8 cellular contexts compared by ENCODE assay signal in the genomic region with DNA sequence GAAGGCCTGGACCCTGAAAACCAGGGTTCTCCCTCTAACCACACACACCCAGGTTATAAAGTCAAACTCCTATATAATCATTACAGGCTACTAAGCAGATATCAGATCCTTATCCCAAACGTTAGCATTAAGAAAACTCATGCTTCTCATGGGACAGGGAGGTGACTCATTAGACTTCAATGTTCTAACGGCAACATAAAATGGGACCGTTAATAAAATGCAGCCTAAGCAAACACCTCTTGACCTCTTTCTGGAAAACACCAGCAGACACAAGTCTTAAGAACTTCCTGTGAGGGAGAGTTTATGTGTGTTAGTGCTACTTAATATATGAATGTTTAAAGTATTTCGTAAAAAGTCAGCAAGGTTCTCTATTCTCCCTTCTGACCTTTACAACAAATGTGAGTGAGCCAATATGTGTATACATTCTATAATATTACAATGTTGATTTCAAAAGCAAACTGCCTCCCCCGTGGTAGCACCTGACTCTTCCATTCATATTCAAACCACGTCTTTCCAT. TPM values are rescaled to one million over a fixed set of nuclear protein-coding genes. Genes with fewer than 3 reads are reported as not detected.
DNase-seq lines count a peak whose midpoint lies in the region; ATAC-seq and TF ChIP-seq lines count a peak whose summit lies in the region.

No MANE protein-coding gene starts in this region.

- 29 to 44% (median 37%) methylated on average over 6 of the region's 6 CpGs for WGBS in heart left ventricle, 4 donors

- in situ Hi-C loops in astrocyte of the spinal cord (cut with HindIII; ENCODE audit: low sequenced_read_pairs), result no loop called here

- H3K4me1 Mint-ChIP-seq in memory B cell, result peaks cover 50% of the 10 kb centered on the region

- H3K4me1 ChIP-seq in heart left ventricle (peaks cover 6 to 90% (median 52%) of the 10 kb centered on the region in 12 donors), uterus (peaks cover 8 to 11% of the 10 kb centered on the region in 2 donors)

- TF ChIP-seq CTCF in heart left ventricle (IDR thresholded peaks at IDR 0.05) (no peak), astrocyte of the spinal cord (IDR thresholded peaks at IDR 0.05; ENCODE audit: low read depth, low read length) (no peak), uterus (IDR thresholded peaks at IDR 0.05) (no peak)

- H3K27me3 Mint-ChIP-seq in memory B cell, result no peaks in the 10 kb centered on the region

- H3K27me3 ChIP-seq in heart left ventricle (no peaks in the 10 kb centered on the region), uterus (no peaks in the 10 kb centered on the region)

- H3K4me3 ChIP-seq in heart left ventricle (peak overlapping the region in 5 of 12 donors; percentile 0 to 47 (median 10)), astrocyte of the spinal cord (ENCODE audit: low read depth, low read length) (no peak overlapping the region), uterus (no peak overlapping the region)

- H3K36me3 ChIP-seq in heart left ventricle (no peaks in the 10 kb centered on the region), uterus (no peaks in the 10 kb centered on the region)

- intact Hi-C loops in heart left ventricle (cut with DNase I) (loop anchor here in 5 of 10 donors (5.0 to 10.0 kb wide), 4 partner anchors 34 to 49 kb away; no protein-coding TSS in a partner anchor), cardiac septum (cut with DNase I) (loop anchor here (5.0 kb wide), 1 partner anchor 49 kb away; no protein-coding TSS in a partner anchor), uterus (cut with DNase I; ENCODE audit: low total_unique reads) (no loop called here)

- H3K9me3 ChIP-seq in heart left ventricle (no peaks in the 10 kb centered on the region), uterus (no peaks in the 10 kb centered on the region)

- H3K9me3 Mint-ChIP-seq in memory B cell, result no peaks in the 10 kb centered on the region

- peak in 3 of 4 donors; percentile 26 to 56 (median 38) for ATAC-seq in heart left ventricle
- no peak for ATAC-seq in memory B cell (ENCODE audit: low read depth)
- ATAC-seq in HG02870 (IDR thresholded peaks at IDR 0.05; ENCODE audit: unreplicated experiment), result no peak
- no peak for ATAC-seq in GM21447 (IDR thresholded peaks at IDR 0.05; ENCODE audit: unreplicated experiment)

- DNase-seq in heart left ventricle (no peak), cardiac septum (ENCODE audit: low spot score) (no peak), astrocyte of the spinal cord (ENCODE audit: low read depth, low spot score) (peak; percentile 90), memory B cell (ENCODE audit: low spot score in 2 of 2) (no peak), uterus (no peak)
- DNase-seq in activated effector memory CD4-positive, alpha-beta T cell treated with anti-CD3 and anti-CD28 coated beads, Interleukin-2, amount 50 U/mL, for 16 hours, result no peak

- TF ChIP-seq POLR2A in heart left ventricle (IDR thresholded peaks at IDR 0.05) (no peak), uterus (IDR thresholded peaks at IDR 0.05) (no peak)

- H3K4me3 Mint-ChIP-seq in memory B cell, result peak overlapping the region; percentile 53

- H3K27ac Mint-ChIP-seq in memory B cell, result peak overlapping the region; percentile 92

- peak overlapping the region in 10 of 12 donors; percentile 23 to 90 (median 40) for H3K27ac ChIP-seq in heart left ventricle
- peak overlapping the region; percentile 74 to 93 for H3K27ac ChIP-seq in uterus

- peaks cover 4% of the 10 kb centered on the region for H3K36me3 Mint-ChIP-seq in memory B cell

RNA-seq across cellular contexts. Expression of a gene that starts 31.7 kb away (rescaled TPM):
- 10 to 100 TPM in 6 of 9 donors, 1 to 10 TPM in 3; 6.1 to 21.6 (median 10.9) TPM for total RNA-seq in heart left ventricle
- polyA plus RNA-seq in heart left ventricle, result 10 to 100 TPM in 1 of 2 donors, 1 to 10 TPM in 1; 1.9 to 12.8 TPM
- 9.3 TPM for total RNA-seq in cardiac septum
- 10 to 100 TPM in 3 of 4 donors, 1 to 10 TPM in 1; 7.4 to 53.0 (median 29.5) TPM for total RNA-seq in uterus

Comparison
In these comparisons a context has a peak if more than half of its experiments do, and no peak if none do; other contexts are left out.
1. ATAC-seq: peak in heart left ventricle (3 of 4); none in memory B cell (single experiment), HG02870 (single experiment) and GM21447 (single experiment).